Comparison of ENCODE assay signal across 3 cellular contexts in the genomic region with DNA sequence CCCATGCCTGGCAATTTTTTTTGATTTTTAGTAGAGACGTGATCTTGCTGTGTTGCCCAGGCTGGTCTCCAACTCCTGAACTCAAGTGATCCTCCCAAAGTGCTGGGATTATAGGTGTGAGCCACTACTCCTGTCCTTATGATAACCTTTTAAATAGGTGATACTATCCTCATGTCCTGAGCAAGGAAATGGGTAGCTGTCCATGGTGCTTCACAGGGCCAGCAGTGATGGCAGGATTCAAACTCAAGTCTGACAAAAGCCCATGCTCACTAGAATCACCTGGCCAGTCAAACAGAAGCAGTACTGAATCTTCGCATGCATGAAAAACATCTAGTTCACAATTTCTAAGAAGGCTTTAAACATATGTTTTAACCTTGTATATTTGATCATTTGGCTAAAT.
TF ChIP-seq lines count a peak whose summit lies in the region.

No MANE protein-coding gene starts in this region.

TF ChIP-seq in SK-N-SH, 30 proteins besides CTCF, POLR2A, EP300 and RAD21 (continued from another document):
- TF ChIP-seq, protein P1, sequence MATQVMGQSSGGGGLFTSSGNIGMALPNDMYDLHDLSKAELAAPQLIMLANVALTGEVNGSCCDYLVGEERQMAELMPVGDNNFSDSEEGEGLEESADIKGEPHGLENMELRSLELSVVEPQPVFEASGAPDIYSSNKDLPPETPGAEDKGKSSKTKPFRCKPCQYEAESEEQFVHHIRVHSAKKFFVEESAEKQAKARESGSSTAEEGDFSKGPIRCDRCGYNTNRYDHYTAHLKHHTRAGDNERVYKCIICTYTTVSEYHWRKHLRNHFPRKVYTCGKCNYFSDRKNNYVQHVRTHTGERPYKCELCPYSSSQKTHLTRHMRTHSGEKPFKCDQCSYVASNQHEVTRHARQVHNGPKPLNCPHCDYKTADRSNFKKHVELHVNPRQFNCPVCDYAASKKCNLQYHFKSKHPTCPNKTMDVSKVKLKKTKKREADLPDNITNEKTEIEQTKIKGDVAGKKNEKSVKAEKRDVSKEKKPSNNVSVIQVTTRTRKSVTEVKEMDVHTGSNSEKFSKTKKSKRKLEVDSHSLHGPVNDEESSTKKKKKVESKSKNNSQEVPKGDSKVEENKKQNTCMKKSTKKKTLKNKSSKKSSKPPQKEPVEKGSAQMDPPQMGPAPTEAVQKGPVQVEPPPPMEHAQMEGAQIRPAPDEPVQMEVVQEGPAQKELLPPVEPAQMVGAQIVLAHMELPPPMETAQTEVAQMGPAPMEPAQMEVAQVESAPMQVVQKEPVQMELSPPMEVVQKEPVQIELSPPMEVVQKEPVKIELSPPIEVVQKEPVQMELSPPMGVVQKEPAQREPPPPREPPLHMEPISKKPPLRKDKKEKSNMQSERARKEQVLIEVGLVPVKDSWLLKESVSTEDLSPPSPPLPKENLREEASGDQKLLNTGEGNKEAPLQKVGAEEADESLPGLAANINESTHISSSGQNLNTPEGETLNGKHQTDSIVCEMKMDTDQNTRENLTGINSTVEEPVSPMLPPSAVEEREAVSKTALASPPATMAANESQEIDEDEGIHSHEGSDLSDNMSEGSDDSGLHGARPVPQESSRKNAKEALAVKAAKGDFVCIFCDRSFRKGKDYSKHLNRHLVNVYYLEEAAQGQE (IDR thresholded peaks at IDR 0.05; ENCODE audit: low read depth, low read length) = peak; percentile 93
- TF ChIP-seq EZH2phosphoT487 (IDR thresholded peaks at IDR 0.05; ENCODE audit: borderline replicate concordance, low read depth) = no peak

TF ChIP-seq in SK-N-SH treated with all-trans-retinoic acid at 6 μM for 48 hours, 23 proteins besides CTCF, POLR2A, EP300 and RAD21 (continued from another document):
- TF ChIP-seq, protein P2, sequence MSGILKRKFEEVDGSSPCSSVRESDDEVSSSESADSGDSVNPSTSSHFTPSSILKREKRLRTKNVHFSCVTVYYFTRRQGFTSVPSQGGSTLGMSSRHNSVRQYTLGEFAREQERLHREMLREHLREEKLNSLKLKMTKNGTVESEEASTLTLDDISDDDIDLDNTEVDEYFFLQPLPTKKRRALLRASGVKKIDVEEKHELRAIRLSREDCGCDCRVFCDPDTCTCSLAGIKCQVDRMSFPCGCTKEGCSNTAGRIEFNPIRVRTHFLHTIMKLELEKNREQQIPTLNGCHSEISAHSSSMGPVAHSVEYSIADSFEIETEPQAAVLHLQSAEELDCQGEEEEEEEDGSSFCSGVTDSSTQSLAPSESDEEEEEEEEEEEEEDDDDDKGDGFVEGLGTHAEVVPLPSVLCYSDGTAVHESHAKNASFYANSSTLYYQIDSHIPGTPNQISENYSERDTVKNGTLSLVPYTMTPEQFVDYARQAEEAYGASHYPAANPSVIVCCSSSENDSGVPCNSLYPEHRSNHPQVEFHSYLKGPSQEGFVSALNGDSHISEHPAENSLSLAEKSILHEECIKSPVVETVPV (CRISPR knock-in tag; IDR thresholded peaks at IDR 0.05) = no peak

TF ChIP-seq in liver, 16 proteins besides CTCF, POLR2A, EP300 and RAD21 (continued from another document):
- TF ChIP-seq, protein P1 (IDR thresholded peaks at IDR 0.05) = peak; percentile 97
- TF ChIP-seq, protein P3, sequence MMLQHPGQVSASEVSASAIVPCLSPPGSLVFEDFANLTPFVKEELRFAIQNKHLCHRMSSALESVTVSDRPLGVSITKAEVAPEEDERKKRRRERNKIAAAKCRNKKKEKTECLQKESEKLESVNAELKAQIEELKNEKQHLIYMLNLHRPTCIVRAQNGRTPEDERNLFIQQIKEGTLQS (IDR thresholded peaks at IDR 0.05) = no peak
- TF ChIP-seq TAF1 (conservative IDR thresholded peaks at IDR 0.05) = no peak
TF ChIP-seq in liver: peak in this region for 1.
